In the genomic region with DNA sequence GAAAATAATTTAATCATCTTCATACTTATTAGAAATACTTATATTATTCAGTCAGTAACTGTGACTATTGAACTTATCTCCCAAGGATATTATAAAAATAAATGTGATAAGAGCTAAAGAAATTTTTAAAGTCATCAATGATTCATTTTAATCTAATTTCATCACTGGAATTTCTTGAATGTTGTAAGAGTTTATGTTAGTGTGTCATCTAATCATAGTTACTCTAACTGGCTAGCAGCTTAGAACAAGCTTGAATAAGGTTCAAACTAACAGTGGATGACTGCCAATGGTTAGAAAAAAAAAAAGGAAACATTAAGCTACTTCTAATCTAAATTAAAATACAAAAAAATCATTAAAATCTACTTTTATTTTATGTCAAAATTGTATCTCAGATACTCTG, we compare ENCODE assay signal across 21 cellular contexts.
"Had no signal": no experiment of that assay in that cellular context is flagged by ENCODE, and none has a peak within 500 bp of the region (broad histone marks: within the 10 kb centered on the region; RNA-seq: fewer than 3 reads in every experiment).

No MANE protein-coding gene starts in this region.

- H3K27ac ChIP-seq: ascending aorta, breast epithelium, gastroesophageal sphincter, heart left ventricle, right atrium auricular region, transverse colon, uterus had no signal

- H3K4me1 ChIP-seq: ascending aorta, breast epithelium, heart left ventricle, right atrium auricular region, transverse colon, uterus had no signal

- H3K4me3 ChIP-seq: ascending aorta, breast epithelium, gastroesophageal sphincter, heart left ventricle, right atrium auricular region, transverse colon, uterus had no signal

- H3K27me3 ChIP-seq: ascending aorta, breast epithelium, gastroesophageal sphincter, heart left ventricle, right atrium auricular region, transverse colon, uterus had no signal

- H3K36me3 ChIP-seq: ascending aorta, breast epithelium, gastroesophageal sphincter, heart left ventricle, right atrium auricular region, transverse colon, uterus had no signal

- H3K9me3 ChIP-seq: ascending aorta, breast epithelium, gastroesophageal sphincter, heart left ventricle, right atrium auricular region, transverse colon, uterus had no signal

- DNase-seq: activated CD4-positive, alpha-beta T cell treated with anti-CD3 and anti-CD28 coated beads, Interleukin-2, amount 10 ng/mL, durations not matched to agents 7 days and 5 days; activated CD4-positive, CD25-positive, alpha-beta regulatory T cell; activated CD8-positive, alpha-beta T cell treated with anti-CD3 and anti-CD28 coated beads, Interleukin-2, amount 10 ng/mL, durations not matched to agents 7 days and 5 days; activated naive CD4-positive, alpha-beta T cell treated with anti-CD3 and anti-CD28 coated beads, Interleukin-2, amount 10 ng/mL, durations not matched to agents 7 days and 5 days; activated naive CD8-positive, alpha-beta T cell treated with anti-CD3 and anti-CD28 coated beads, Interleukin-2, amount 50 U/mL, for 24 hours; activated T-cell treated with anti-CD3 and anti-CD28 coated beads, Interleukin-2, amount 50 U/mL, for 24 hours; cerebellar nuclear complex; effector CD8-positive, alpha-beta T cell; heart left ventricle; immature natural killer cell; left ventricle myocardium superior; stimulated activated CD4-positive, alpha-beta T cell treated with anti-CD3 and anti-CD28 coated beads, Interleukin-2, amount 100 ng/mL, for 24 hours; stimulated activated naive CD8-positive, alpha-beta T cell treated with anti-CD3 and anti-CD28 coated beads, Interleukin-15, Interleukin-2, amounts not matched to agents 100 U/mL and 50 U/mL, for 24 hours; T-helper 1 cell; T1000; transverse colon; uterus had no signal
